ENCODE assay signal across 8 cellular contexts in genomic region chr6:34223964-34224940, GRCh38. TPM values are rescaled to one million over a fixed set of nuclear protein-coding genes. Genes with fewer than 3 reads are reported as not detected.
A peak's percentile ranks its signal among the peaks of the same experiment; 100 is the strongest.
DNase-seq lines count a peak whose midpoint lies in the region; ATAC-seq and TF ChIP-seq lines count a peak whose summit lies in the region.

No MANE protein-coding gene starts in this region.

- H3K27me3 Mint-ChIP-seq in activated T-cell treated with anti-CD3 and anti-CD28 coated beads, Interleukin-2, amount 50 U/mL, for 4 hours (ENCODE audit: low read depth) = no peaks in the 10 kb centered on the region

- BruUV-seq in PC-9 (replicated peaks; lab: Mats Ljungman, UMichigan) = TSS peak; percentile 86

- peak overlapping the region; percentile 100 for H3K4me2 ChIP-seq in PC-9

- DNase-seq in DMS 273 treated with DMSO at 0.1 percent for 48 hours (lab: John Stamatoyannopoulos, UW) (peak; percentile 67), HuH-7.5 (ENCODE audit: low spot score) (peak; percentile 82), PC-9 (peak; percentile 90 to 93)
- peak; percentile 94 for DNase-seq in activated T-cell treated with anti-CD3 and anti-CD28 coated beads, Interleukin-2, amount 50 U/mL, for 4 hours
- DNase-seq in stimulated activated CD8-positive, alpha-beta memory T cell treated with anti-CD3 and anti-CD28 coated beads, Interleukin-7, amount 100 ng/mL, for 24 hours (ENCODE audit: low read depth) = peak; percentile 80

- no peaks in the 10 kb centered on the region for H3K9me2 ChIP-seq in PC-9 (ENCODE audit: insufficient read depth)

- ATAC-seq in GM21528 (IDR thresholded peaks at IDR 0.05; ENCODE audit: low FRiP score, unreplicated experiment) = peak; percentile 71
- ATAC-seq in activated T-cell treated with anti-CD3 and anti-CD28 coated beads, Interleukin-2, amount 50 U/mL, for 4 hours = peak; percentile 92 to 93
- peak; percentile 92 for ATAC-seq in esophagus mucosa

- H3K9me3 ChIP-seq in PC-9 (ENCODE audit: insufficient read depth, low read depth) (no peaks in the 10 kb centered on the region; the same call in 1 of the 2 replicates), muscle layer of duodenum (ENCODE audit: control insufficient read depth in 1 of 2, low read length in 2 of 2) (no peaks in the 10 kb centered on the region)

- H4K20me1 ChIP-seq in PC-9 (ENCODE audit: insufficient read depth) = no peaks in the 10 kb centered on the region

- peak overlapping the region; percentile 98 for H3K27ac ChIP-seq in PC-9
- peak overlapping the region; percentile 92 for H3K27ac ChIP-seq in muscle layer of duodenum (ENCODE audit: low read length)

- intact Hi-C loops in PC-9 (cut with micrococcal nuclease; ENCODE audit: unreplicated experiment) = no loop called here

- H3K79me2 ChIP-seq in PC-9 (ENCODE audit: low read depth) = no peaks in the 10 kb centered on the region

- CTCF ChIA-PET in PC-9 (lab: Charles Lee) = interaction anchor here (0.7 to 1.0 kb wide), 3 partner anchors 61 to 415 kb away, joined by 3 to 7 read pairs (median 5); no protein-coding TSS in a partner anchor

- no peaks in the 10 kb centered on the region for H3K36me3 Mint-ChIP-seq in activated T-cell treated with anti-CD3 and anti-CD28 coated beads, Interleukin-2, amount 50 U/mL, for 4 hours (ENCODE audit: insufficient read depth)

- H3K4me3 ChIP-seq in PC-9 (peak overlapping the region; percentile 80), muscle layer of duodenum (ENCODE audit: low read depth in 1 of 2, low read length in 2 of 2) (peak overlapping the region; percentile 61 to 64)

- peaks cover 24% of the 10 kb centered on the region for H3K4me1 Mint-ChIP-seq in activated T-cell treated with anti-CD3 and anti-CD28 coated beads, Interleukin-2, amount 50 U/mL, for 4 hours (ENCODE audit: low read depth)

- H3K4me1 ChIP-seq in PC-9 (replicated peaks; ENCODE audit: insufficient read depth) (peaks cover 60% of the 10 kb centered on the region), muscle layer of duodenum (ENCODE audit: control insufficient read depth in 1 of 2, insufficient read depth in 2 of 2, low read length in 2 of 2) (peaks cover 5 to 10% of the 10 kb centered on the region in 2 donors)

- H3K9me3 Mint-ChIP-seq in activated T-cell treated with anti-CD3 and anti-CD28 coated beads, Interleukin-2, amount 50 U/mL, for 4 hours = no peaks in the 10 kb centered on the region

- H3K36me3 ChIP-seq in PC-9 (ENCODE audit: low read depth) (no peaks in the 10 kb centered on the region), muscle layer of duodenum (ENCODE audit: control insufficient read depth in 1 of 2, insufficient read depth in 2 of 2, low read length in 2 of 2) (no peaks in the 10 kb centered on the region)

- H2AFZ ChIP-seq in PC-9 = peak overlapping the region; percentile 77

- no peaks in the 10 kb centered on the region for H3K27me3 ChIP-seq in PC-9 (ENCODE audit: insufficient read depth, low read depth)
- H3K27me3 ChIP-seq in muscle layer of duodenum (ENCODE audit: low read depth, low read length) = no peaks in the 10 kb centered on the region

- peak overlapping the region; percentile 38 for H3K4me3 Mint-ChIP-seq in activated T-cell treated with anti-CD3 and anti-CD28 coated beads, Interleukin-2, amount 50 U/mL, for 4 hours

- H3F3A ChIP-seq in PC-9 (ENCODE audit: insufficient read depth, low read depth) = peaks cover 46% of the 10 kb centered on the region

- POLR2A ChIA-PET in PC-9 (lab: Charles Lee; ENCODE audit: unreplicated experiment) = interaction anchor here (0.6 to 1.0 kb wide), 4 partner anchors 12 to 238 kb away, joined by 3 to 16 read pairs (median 6); partner anchors contain the start of gene HMGA1

- no peak for TF ChIP-seq CTCF in PC-9 (conservative IDR thresholded peaks at IDR 0.05)

RNA-seq across cellular contexts. Expression of gene HMGA1, which starts 12.4 kb away (rescaled TPM):
- 1,825 and 1,951 TPM in 2 replicates for total RNA-seq in PC-9 (2021)
- 100 to 1,000 TPM; 646 to 976 (median 781) TPM for total RNA-seq in activated T-cell treated with anti-CD3 and anti-CD28 coated beads, Interleukin-2, amount 50 U/mL, for 4 hours
- 244 TPM for total RNA-seq in esophagus mucosa

RNA-seq across cellular contexts. Expression of gene SMIM29, which starts 24.6 kb away (rescaled TPM):
- 32.8 and 35.2 TPM in 2 replicates for total RNA-seq in PC-9 (2021)
- total RNA-seq in activated T-cell treated with anti-CD3 and anti-CD28 coated beads, Interleukin-2, amount 50 U/mL, for 4 hours = 10 to 100 TPM; 12.3 to 14.9 (median 13.0) TPM
- total RNA-seq in esophagus mucosa = 30.6 TPM

Comparison
In these comparisons a context has a peak if more than half of its experiments do, and no peak if none do; other contexts are left out.
1. Peak in every context shown above with its lines: DNase-seq, ATAC-seq, H3K4me3 ChIP-seq and H3K27ac ChIP-seq.